19 cellular contexts compared by ENCODE assay signal in the genomic region with DNA sequence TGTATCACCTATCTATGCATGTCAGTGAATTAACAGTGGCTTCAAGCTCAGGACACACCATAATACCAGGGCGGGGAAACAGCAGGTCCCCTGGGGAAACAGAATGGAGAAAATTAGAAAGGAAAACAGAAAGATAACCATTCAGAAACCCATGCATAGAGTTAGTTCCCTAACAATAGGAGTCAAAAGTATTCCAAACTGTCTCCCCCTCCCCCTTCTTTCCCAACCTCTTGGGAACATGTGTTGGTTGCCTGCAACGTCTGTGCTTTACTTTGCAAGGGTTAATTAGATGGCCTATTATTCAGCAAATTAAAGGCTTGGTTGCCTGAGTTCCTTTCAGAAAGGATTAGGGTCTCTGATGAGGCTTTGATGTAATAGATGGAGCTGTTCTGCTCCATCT.
DNase-seq lines count a peak whose midpoint lies in the region; ATAC-seq and TF ChIP-seq lines count a peak whose summit lies in the region.
"Had no signal": no experiment of that assay in that cellular context is flagged by ENCODE, and none has a peak within 500 bp of the region (broad histone marks: within the 10 kb centered on the region; RNA-seq: fewer than 3 reads in every experiment).

No MANE protein-coding gene starts in this region.

- H3K9ac ChIP-seq in IMR-90 (ENCODE audit: low read depth, low read length) (no peak overlapping the region), endodermal cell (ENCODE audit: extremely low read depth, low read length, poor library complexity, severe bottlenecking) (no peak overlapping the region)

- TF ChIP-seq RAD21 in IMR-90 (IDR thresholded peaks at IDR 0.05; ENCODE audit: low read length) = no peak

- no peak overlapping the region for H3K18ac ChIP-seq in IMR-90 (ENCODE audit: low read depth, low read length)

- H2AK5ac ChIP-seq in IMR-90 (ENCODE audit: low read depth, low read length) = no peak overlapping the region

- in situ Hi-C loops in IMR-90 (cut with MboI; ENCODE audit: low sequenced_read_pairs) = no loop called here

- H2AFZ ChIP-seq in IMR-90 (replicated peaks; ENCODE audit: low read length, poor library complexity) = no peak overlapping the region

- H2AK9ac ChIP-seq in IMR-90 (replicated peaks; ENCODE audit: low read depth, low read length, poor library complexity) = no peak overlapping the region

- no peak overlapping the region for H3K14ac ChIP-seq in IMR-90 (replicated peaks; ENCODE audit: low read depth, low read length)

- H4K8ac ChIP-seq in IMR-90 (ENCODE audit: low read depth in 2 of 2, low read length in 2 of 2) = no peak overlapping the region

- no CpG with 5 or more reads among the region's 2 CpGs for WGBS in IMR-90 (ENCODE audit: extremely low coverage in 2 of 2, insufficient read length in 1 of 2), 2 experiments
- WGBS in endodermal cell (ENCODE audit: insufficient coverage in 1 of 2, insufficient read length in 1 of 2), 2 experiments = 2% methylated on average over 2 of the region's 2 CpGs; no CpG with 5 or more reads in 1 of the 2 experiments

- no peaks in the 10 kb centered on the region for H4K20me1 ChIP-seq in IMR-90 (ENCODE audit: insufficient read depth, low read length)

- TF ChIP-seq CTCF in IMR-90 (conservative IDR thresholded peaks at IDR 0.05; ENCODE audit: low read depth, low read length) = no peak
- TF ChIP-seq CTCF in endodermal cell (conservative IDR thresholded peaks at IDR 0.05) = no peak

- intact Hi-C loops in IMR-90 (cut with micrococcal nuclease) = no loop called here
- intact Hi-C loops in activated CD4-positive, alpha-beta memory T cell treated with anti-CD3 and anti-CD28 coated beads for 36 hours (cut with micrococcal nuclease) = no loop called here

- H2BK15ac ChIP-seq in IMR-90 (ENCODE audit: low read depth, low read length) = no peak overlapping the region

- no peak overlapping the region for H2BK120ac ChIP-seq in IMR-90 (ENCODE audit: low read depth, low read length)

- H3K27me3 ChIP-seq in IMR-90 (ENCODE audit: control insufficient read depth, insufficient read depth, low read length) (no peaks in the 10 kb centered on the region; the same call in 1 of the 2 replicates), endodermal cell (ENCODE audit: control insufficient read depth, insufficient read depth, low read length, poor library complexity, severe bottlenecking) (no peaks in the 10 kb centered on the region)
- H3K27me3 ChIP-seq: brain microvascular endothelial cell, sigmoid colon, transverse colon had no signal

- H2BK20ac ChIP-seq in IMR-90 (ENCODE audit: low read depth, low read length) = no peak overlapping the region

- no peaks in the 10 kb centered on the region for H3K79me1 ChIP-seq in IMR-90 (ENCODE audit: low read depth in 1 of 2, low read length in 2 of 2)

- ATAC-seq in IMR-90 (ENCODE audit: low read depth) (no peak), HG03432 (IDR thresholded peaks at IDR 0.05; ENCODE audit: unreplicated experiment) (no peak)

- no peak overlapping the region for H4K91ac ChIP-seq in IMR-90 (ENCODE audit: insufficient read depth, low read depth, low read length)

- H3K36me3 Mint-ChIP-seq in endodermal cell (ENCODE audit: low read depth) = no peaks in the 10 kb centered on the region
- no peaks in the 10 kb centered on the region for H3K36me3 Mint-ChIP-seq in activated CD4-positive, alpha-beta memory T cell treated with anti-CD3 and anti-CD28 coated beads for 36 hours
- H3K36me3 Mint-ChIP-seq: CD14-positive monocyte, memory B cell had no signal

- DNase-seq in DMS 273 (lab: John Stamatoyannopoulos, UW; ENCODE audit: unreplicated experiment) = peak; percentile 29
- no peak for DNase-seq in DMS 273 treated with DMSO at 0.1 percent for 48 hours (lab: John Stamatoyannopoulos, UW)
- DNase-seq in IMR-90 = no peak
- DNase-seq in NCI-H524 treated with DMSO at 0.1 percent for 48 hours (lab: John Stamatoyannopoulos, UW) = peak; percentile 55
- peak; percentile 67 for DNase-seq in endodermal cell
- DNase-seq in activated CD4-positive, alpha-beta memory T cell treated with anti-CD3 and anti-CD28 coated beads for 36 hours = no peak
- no peak for DNase-seq in stimulated activated CD4-positive, alpha-beta T cell treated with anti-CD3 and anti-CD28 coated beads, Interleukin-4, amount 100 ng/mL, for 4 hours
- DNase-seq: activated naive CD4-positive, alpha-beta T cell treated with Interleukin-2 at 50 U/mL for 16 hours; brain microvascular endothelial cell; islet precursor cell; MV-4-11; NCI-H510A treated with DMSO at 0.1 percent for 48 hours; sigmoid colon; transverse colon had no signal

- H3K4me1 Mint-ChIP-seq in endodermal cell = peaks cover 41% of the 10 kb centered on the region
- H3K4me1 Mint-ChIP-seq in activated CD4-positive, alpha-beta memory T cell treated with anti-CD3 and anti-CD28 coated beads for 36 hours (ENCODE audit: low read depth) = peaks cover 17% of the 10 kb centered on the region
- H3K4me1 Mint-ChIP-seq: CD14-positive monocyte, memory B cell had no signal

- no peak overlapping the region for H3K27ac Mint-ChIP-seq in endodermal cell
- H3K27ac Mint-ChIP-seq in activated CD4-positive, alpha-beta memory T cell treated with anti-CD3 and anti-CD28 coated beads for 36 hours = no peak overlapping the region
- H3K27ac Mint-ChIP-seq: CD14-positive monocyte; dendritic cell treated with granulocyte-macrophage colony-stimulating factor and Interleukin-4, amounts not matched to agents 40 ng/mL and 50 ng/mL, for 4 days; memory B cell had no signal

- H2BK5ac ChIP-seq in IMR-90 (ENCODE audit: low read depth, low read length, poor library complexity, severe bottlenecking) = no peak overlapping the region

- no peak overlapping the region for H3K4me2 ChIP-seq in IMR-90 (ENCODE audit: low read depth, low read length)

- H3K4me3 ChIP-seq in IMR-90 (ENCODE audit: insufficient read depth, low read depth, low read length) (no peak overlapping the region), endodermal cell (ENCODE audit: low read length) (peak overlapping the region; percentile 12)
- H3K4me3 ChIP-seq: sigmoid colon, transverse colon had no signal

- H3K9me3 Mint-ChIP-seq in endodermal cell = no peaks in the 10 kb centered on the region
- H3K9me3 Mint-ChIP-seq in activated CD4-positive, alpha-beta memory T cell treated with anti-CD3 and anti-CD28 coated beads for 36 hours = no peaks in the 10 kb centered on the region
- H3K9me3 Mint-ChIP-seq: CD14-positive monocyte; dendritic cell treated with granulocyte-macrophage colony-stimulating factor and Interleukin-4, amounts not matched to agents 40 ng/mL and 50 ng/mL, for 4 days; memory B cell had no signal

- H3K36me3 ChIP-seq in IMR-90 (ENCODE audit: control insufficient read depth, insufficient read depth, low read length) (no peaks in the 10 kb centered on the region), endodermal cell (ENCODE audit: control insufficient read depth, insufficient read depth, low read length) (no peaks in the 10 kb centered on the region)
- H3K36me3 ChIP-seq: brain microvascular endothelial cell, sigmoid colon, transverse colon had no signal

- no peak overlapping the region for H3K4ac ChIP-seq in IMR-90 (ENCODE audit: low read depth, low read length)

- no peaks in the 10 kb centered on the region for H3K9me1 ChIP-seq in IMR-90 (ENCODE audit: insufficient read depth, low read length)

- no peak for TF ChIP-seq POLR2A in IMR-90 (IDR thresholded peaks at IDR 0.05; ENCODE audit: low read depth, low read length)

- H3K27ac ChIP-seq in IMR-90 (ENCODE audit: insufficient read depth, low read length) (no peak overlapping the region), endodermal cell (ENCODE audit: low read depth, low read length) (peak overlapping the region; percentile 6)
- H3K27ac ChIP-seq: 22Rv1, brain microvascular endothelial cell, sigmoid colon, transverse colon had no signal

- BruUV-seq in IMR-90 (replicated peaks; lab: Mats Ljungman, UMichigan) = no TSS peak

- no peak overlapping the region for H4K5ac ChIP-seq in IMR-90 (ENCODE audit: low read depth, low read length)

- CTCF ChIA-PET in IMR-90 (lab: Yijun Ruan, JAX) = no interaction called here
- CTCF ChIA-PET in activated CD4-positive, alpha-beta memory T cell treated with anti-CD3 and anti-CD28 coated beads for 36 hours (lab: Charles Lee) = no interaction called here

- dilution Hi-C loops in IMR-90 (cut with HindIII; ENCODE audit: low sequenced_read_pairs, unreplicated experiment) = no loop called here

- H3K9me3 ChIP-seq in IMR-90 (ENCODE audit: control insufficient read depth, insufficient read depth, low read length) (no peaks in the 10 kb centered on the region), endodermal cell (ENCODE audit: control insufficient read depth, low read length) (no peaks in the 10 kb centered on the region)
- H3K9me3 ChIP-seq: sigmoid colon, transverse colon had no signal

- H3K4me3 Mint-ChIP-seq in endodermal cell = no peak overlapping the region
- no peak overlapping the region for H3K4me3 Mint-ChIP-seq in activated CD4-positive, alpha-beta memory T cell treated with anti-CD3 and anti-CD28 coated beads for 36 hours
- H3K4me3 Mint-ChIP-seq: CD14-positive monocyte; dendritic cell treated with granulocyte-macrophage colony-stimulating factor and Interleukin-4, amounts not matched to agents 40 ng/mL and 50 ng/mL, for 4 days; memory B cell had no signal

- POLR2A ChIA-PET in IMR-90 (lab: Charles Lee; ENCODE audit: unreplicated experiment) = no interaction called here
- POLR2A ChIA-PET in activated CD4-positive, alpha-beta memory T cell treated with anti-CD3 and anti-CD28 coated beads for 36 hours (lab: Charles Lee) = no interaction called here

- H3K56ac ChIP-seq in IMR-90 (ENCODE audit: extremely low read depth, insufficient read depth, low read length) = peak overlapping the region; percentile 3; the same call in 1 of the 2 replicates

- H3K27me3 Mint-ChIP-seq in endodermal cell (ENCODE audit: insufficient read depth) = no peaks in the 10 kb centered on the region
- peaks cover 6% of the 10 kb centered on the region for H3K27me3 Mint-ChIP-seq in activated CD4-positive, alpha-beta memory T cell treated with anti-CD3 and anti-CD28 coated beads for 36 hours

- H3K23ac ChIP-seq in IMR-90 (ENCODE audit: low read depth, low read length) = no peak overlapping the region

- H3K4me1 ChIP-seq in IMR-90 (ENCODE audit: control insufficient read depth, insufficient read depth, low read length) (no peaks in the 10 kb centered on the region), endodermal cell (ENCODE audit: control insufficient read depth, insufficient read depth, low read length) (peaks cover 16% of the 10 kb centered on the region)
- H3K4me1 ChIP-seq: sigmoid colon, transverse colon had no signal

TF ChIP-seq in IMR-90, 13 proteins besides CTCF, POLR2A, EP300 and RAD21 (continues in another document):
- TF ChIP-seq BHLHE40 (IDR thresholded peaks at IDR 0.05; ENCODE audit: low read depth, low read length) = no peak

Comparison
In these comparisons a context has a peak if more than half of its experiments do, and no peak if none do; other contexts are left out.
1. DNase-seq: peak in DMS 273 (single experiment), NCI-H524 treated with DMSO at 0.1 percent for 48 hours (single experiment) and endodermal cell (single experiment); none in DMS 273 treated with DMSO at 0.1 percent for 48 hours (single experiment), IMR-90 (single experiment), activated CD4-positive, alpha-beta memory T cell treated with anti-CD3 and anti-CD28 coated beads for 36 hours (single experiment) and stimulated activated CD4-positive, alpha-beta T cell treated with anti-CD3 and anti-CD28 coated beads, Interleukin-4, amount 100 ng/mL, for 4 hours (0 of 2).